In genomic region chr7:52079726-52080125, GRCh38 we compare ENCODE assay signal across 20 cellular contexts.
A peak's percentile ranks its signal among the peaks of the same experiment; 100 is the strongest.
DNase-seq lines count a peak whose midpoint lies in the region; ATAC-seq and TF ChIP-seq lines count a peak whose summit lies in the region.
"Had no signal": no experiment of that assay in that cellular context is flagged by ENCODE, and none has a peak within 500 bp of the region (broad histone marks: within the 10 kb centered on the region; RNA-seq: fewer than 3 reads in every experiment).

No MANE protein-coding gene starts in this region.

- no peaks in the 10 kb centered on the region for H3K27me3 ChIP-seq in Caco-2 (replicated peaks; ENCODE audit: control insufficient read depth, insufficient read depth, low read length)
- no peaks in the 10 kb centered on the region for H3K27me3 ChIP-seq in endodermal cell (ENCODE audit: control insufficient read depth, insufficient read depth, low read length, poor library complexity, severe bottlenecking)
- no peaks in the 10 kb centered on the region for H3K27me3 ChIP-seq in tibial nerve
- H3K27me3 ChIP-seq: BLaER1 treated with 17β-estradiol and CSF1 and Interleukin-3, amounts not matched to agents 10 nM and 100 nM had no signal

- POLR2A ChIA-PET in Caco-2 (lab: Charles Lee): no interaction called here

- H3K4me1 ChIP-seq in Caco-2 (peaks cover 13% of the 10 kb centered on the region), endodermal cell (ENCODE audit: control insufficient read depth, insufficient read depth, low read length) (no peaks in the 10 kb centered on the region), tibial nerve (no peaks in the 10 kb centered on the region)
- H3K4me1 ChIP-seq: A549; BLaER1 treated with 17β-estradiol and CSF1 and Interleukin-3, amounts not matched to agents 10 nM and 100 nM had no signal

- H3K36me3 Mint-ChIP-seq in Caco-2 (ENCODE audit: insufficient read depth, unreplicated experiment) (no peaks in the 10 kb centered on the region), endodermal cell (ENCODE audit: low read depth) (no peaks in the 10 kb centered on the region), progenitor cell of endocrine pancreas (ENCODE audit: insufficient read depth) (no peaks in the 10 kb centered on the region)
- H3K36me3 Mint-ChIP-seq: CD4-positive, alpha-beta memory T cell; CD8-positive, alpha-beta memory T cell had no signal

- H3K4me3 Mint-ChIP-seq in Caco-2 (ENCODE audit: unreplicated experiment) (peak overlapping the region; percentile 23), endodermal cell (peak overlapping the region; percentile 5), progenitor cell of endocrine pancreas (ENCODE audit: low read depth) (peak overlapping the region; percentile 17)
- H3K4me3 Mint-ChIP-seq: B cell; CD4-positive, alpha-beta memory T cell; CD8-positive, alpha-beta memory T cell had no signal

- TF ChIP-seq CTCF in Caco-2 (IDR thresholded peaks at IDR 0.05; ENCODE audit: insufficient read depth in 1 of 2, low read depth in 1 of 2, low read length in 1 of 2, severe bottlenecking in 1 of 2, unreplicated experiment in 1 of 2) (no peak), endodermal cell (conservative IDR thresholded peaks at IDR 0.05) (no peak), progenitor cell of endocrine pancreas (IDR thresholded peaks at IDR 0.05; ENCODE audit: unreplicated experiment) (no peak), tibial nerve (IDR thresholded peaks at IDR 0.05) (no peak)

- H3K27ac Mint-ChIP-seq in Caco-2 (ENCODE audit: unreplicated experiment): peak overlapping the region; percentile 74
- H3K27ac Mint-ChIP-seq in endodermal cell: no peak overlapping the region
- no peak overlapping the region for H3K27ac Mint-ChIP-seq in progenitor cell of endocrine pancreas
- H3K27ac Mint-ChIP-seq: B cell; CD4-positive, alpha-beta memory T cell; CD8-positive, alpha-beta memory T cell had no signal

- H3K4me1 Mint-ChIP-seq in Caco-2 (ENCODE audit: low read depth, unreplicated experiment) (peaks cover 15% of the 10 kb centered on the region), endodermal cell (peaks cover 21% of the 10 kb centered on the region), progenitor cell of endocrine pancreas (ENCODE audit: low read depth) (peaks cover 24% of the 10 kb centered on the region)
- H3K4me1 Mint-ChIP-seq: B cell; CD4-positive, alpha-beta memory T cell; CD8-positive, alpha-beta memory T cell had no signal

- H3K36me3 ChIP-seq in Caco-2 (ENCODE audit: control insufficient read depth, insufficient read depth, low read length): no peaks in the 10 kb centered on the region
- H3K36me3 ChIP-seq in endodermal cell (ENCODE audit: control insufficient read depth, insufficient read depth, low read length): no peaks in the 10 kb centered on the region
- H3K36me3 ChIP-seq in tibial nerve: no peaks in the 10 kb centered on the region
- H3K36me3 ChIP-seq: BLaER1 treated with 17β-estradiol and CSF1 and Interleukin-3, amounts not matched to agents 10 nM and 100 nM had no signal

- CTCF ChIA-PET in Caco-2 (lab: Charles Lee): no interaction called here

- intact Hi-C loops in Caco-2 (cut with micrococcal nuclease; ENCODE audit: unreplicated experiment): no loop called here

- no peaks in the 10 kb centered on the region for H3K27me3 Mint-ChIP-seq in Caco-2 (ENCODE audit: insufficient read depth, unreplicated experiment)
- peaks cover 4% of the 10 kb centered on the region for H3K27me3 Mint-ChIP-seq in endodermal cell (ENCODE audit: insufficient read depth)
- H3K27me3 Mint-ChIP-seq in progenitor cell of endocrine pancreas: no peaks in the 10 kb centered on the region
- H3K27me3 Mint-ChIP-seq: B cell; CD4-positive, alpha-beta memory T cell; CD8-positive, alpha-beta memory T cell had no signal

- DNase-seq in Caco-2 (peak in 1 of 2 experiments; percentile 34), endodermal cell (no peak), left lobe of liver (ENCODE audit: low spot score) (no peak), progenitor cell of endocrine pancreas (ENCODE audit: low spot score, unreplicated experiment) (no peak), tibial nerve (ENCODE audit: low spot score in 2 of 2) (no peak), ecto neural progenitor cell (ENCODE audit: low spot score) (no peak)
- DNase-seq in stimulated activated CD4-positive, alpha-beta T cell treated with anti-CD3 and anti-CD28 coated beads, Interleukin-4, amount 100 ng/mL, for 4 hours: no peak
- DNase-seq: AML-193; Calu3; CD4-positive, alpha-beta memory T cell; CD8-positive, alpha-beta memory T cell; COR-L47; DMS79 treated with DMSO at 0.1 percent for 48 hours; GF-D8 had no signal

- no peak overlapping the region for H3K4me3 ChIP-seq in Caco-2 (ENCODE audit: low read depth, low read length)
- H3K4me3 ChIP-seq in endodermal cell (ENCODE audit: low read length): peak overlapping the region; percentile 67
- H3K4me3 ChIP-seq in tibial nerve: no peak overlapping the region
- H3K4me3 ChIP-seq: A549; BLaER1 treated with 17β-estradiol and CSF1 and Interleukin-3, amounts not matched to agents 10 nM and 100 nM had no signal

- no peak for TF ChIP-seq POLR2A in tibial nerve (IDR thresholded peaks at IDR 0.05)

- H3K9me3 ChIP-seq in Caco-2: no peaks in the 10 kb centered on the region
- H3K9me3 ChIP-seq in endodermal cell (ENCODE audit: control insufficient read depth, low read length): no peaks in the 10 kb centered on the region
- peaks cover 0 to 5% (median 0%) of the 10 kb centered on the region in 4 donors for H3K9me3 ChIP-seq in tibial nerve
- H3K9me3 ChIP-seq: A549; BLaER1 treated with 17β-estradiol and CSF1 and Interleukin-3, amounts not matched to agents 10 nM and 100 nM had no signal

- BruUV-seq in Caco-2 (replicated peaks; lab: Mats Ljungman, UMichigan): no TSS peak

- H3K27ac ChIP-seq in endodermal cell (ENCODE audit: low read depth, low read length): no peak overlapping the region
- no peak overlapping the region for H3K27ac ChIP-seq in tibial nerve
- H3K27ac ChIP-seq: 22Rv1; A549; BLaER1 treated with 17β-estradiol and CSF1 and Interleukin-3, amounts not matched to agents 10 nM and 100 nM; C4-2B had no signal

- H3K9ac ChIP-seq in endodermal cell (ENCODE audit: extremely low read depth, low read length, poor library complexity, severe bottlenecking): no peak overlapping the region
- H3K9ac ChIP-seq: BLaER1 treated with 17β-estradiol and CSF1 and Interleukin-3, amounts not matched to agents 10 nM and 100 nM had no signal

- no peak for TF ChIP-seq EP300 in tibial nerve (IDR thresholded peaks at IDR 0.05)

- ATAC-seq in left lobe of liver: peak; percentile 54
- no peak for ATAC-seq in HG03280 (IDR thresholded peaks at IDR 0.05; ENCODE audit: unreplicated experiment)
- ATAC-seq: A549 had no signal

- no peaks in the 10 kb centered on the region for H3K9me3 Mint-ChIP-seq in Caco-2 (ENCODE audit: unreplicated experiment)
- H3K9me3 Mint-ChIP-seq in endodermal cell: no peaks in the 10 kb centered on the region
- H3K9me3 Mint-ChIP-seq in progenitor cell of endocrine pancreas (ENCODE audit: low read depth): no peaks in the 10 kb centered on the region
